Comparison of ENCODE assay signal across 27 cellular contexts in genomic region chr18:48770243-48770642, GRCh38.
"Had no signal": no experiment of that assay in that cellular context is flagged by ENCODE, and none has a peak within 500 bp of the region (broad histone marks: within the 10 kb centered on the region; RNA-seq: fewer than 3 reads in every experiment).

No MANE protein-coding gene starts in this region.

- H3K27me3 ChIP-seq: Peyer's patch, SJSA1 had no signal

- H3K9me3 ChIP-seq: Peyer's patch, SJSA1 had no signal

- H3K4me3 ChIP-seq: Peyer's patch, SJSA1 had no signal

- H3K36me3 ChIP-seq: Peyer's patch had no signal

- H3K9ac ChIP-seq: KMS-11 had no signal

- H3K4me1 ChIP-seq: SJSA1 had no signal

- ATAC-seq: activated CD8-positive, alpha-beta memory T cell treated with anti-CD3 and anti-CD28 coated beads, Interleukin-2, amount 10 ng/mL, durations not matched to agents 7 days and 5 days; activated naive CD4-positive, alpha-beta T cell treated with anti-CD3 and anti-CD28 coated beads, Interleukin-2, amount 50 U/mL, for 72 hours; activated naive CD8-positive, alpha-beta T cell treated with anti-CD3 and anti-CD28 coated beads, Interleukin-2, amount 50 U/mL, for 24 hours; SK-N-SH treated with all-trans-retinoic acid at 6 μM for 48 hours had no signal

- H3K27ac ChIP-seq: KMS-11, Peyer's patch, RWPE1, SJSA1 had no signal

- DNase-seq: activated B cell treated with CpG ODN at 0.5 μM for 24 hours; activated CD4-positive, alpha-beta T cell treated with anti-CD3 and anti-CD28 coated beads for 1 hour; activated CD4-positive, alpha-beta T cell treated with anti-CD3 and anti-CD28 coated beads, Interleukin-2, amount 10 ng/mL, durations not matched to agents 24 days and 14 days; activated CD4-positive, alpha-beta T cell treated with anti-CD3 and anti-CD28 coated beads, Interleukin-2, amount 50 U/mL, for 48 hours; activated CD8-positive, alpha-beta memory T cell treated with anti-CD3 and anti-CD28 coated beads, Interleukin-2, amount 10 ng/mL, durations not matched to agents 7 days and 5 days; activated effector memory CD4-positive, alpha-beta T cell treated with Interleukin-2 at 50 U/mL for 16 hours; activated naive CD4-positive, alpha-beta T cell treated with Interleukin-2 at 50 U/mL for 16 hours; activated naive CD8-positive, alpha-beta T cell treated with anti-CD3 and anti-CD28 coated beads, Interleukin-2, amount 50 U/mL, for 24 hours; activated T-cell treated with anti-CD3 and anti-CD28 coated beads, Interleukin-2, amount 50 U/mL, for 24 hours; amniotic stem cell; NCI-H1092; NCI-H1417 treated with DMSO at 0.1 percent for 48 hours; NCI-H1694; NCI-H2029; NCI-H2107; NCI-H2171 treated with DMSO at 0.1 percent for 48 hours; NCI-H226; NCI-H526; NCI-H774; Peyer's patch; SHP77; SW 1271 had no signal
